In genomic region chr11:17276236-17277023, GRCh38 we compare ENCODE assay signal across 8 cellular contexts. TPM values are rescaled to one million over a fixed set of nuclear protein-coding genes. Genes with fewer than 3 reads are reported as not detected.
DNase-seq lines count a peak whose midpoint lies in the region; ATAC-seq and TF ChIP-seq lines count a peak whose summit lies in the region.

TSS of gene NUCB2 (plus strand) at chr11:17276739. CDS start at chr11:17295324, 18,585 bp downstream.

- peak; percentile 97 for DNase-seq in NCI-H1436 (lab: John Stamatoyannopoulos, UW)
- peak; percentile 95 for DNase-seq in T follicular helper cell (ENCODE audit: low read depth)
- peak; percentile 99 for DNase-seq in adipocyte (ENCODE audit: low read depth)
- peak; percentile 98 for DNase-seq in cardiac muscle cell (ENCODE audit: low read depth in 1 of 2, low spot score in 1 of 2)
- peak; percentile 94 to 96 for DNase-seq in tibial nerve (ENCODE audit: low spot score in 2 of 2)

- H3K27ac ChIP-seq in cardiac muscle cell = peak within 1 kb of the TSS; percentile 87
- peak within 1 kb of the TSS; percentile 95 for H3K27ac ChIP-seq in parathyroid adenoma
- H3K27ac ChIP-seq in tibial nerve = peak within 1 kb of the TSS; percentile 86 to 96 (median 94)

- TF ChIP-seq POLR2A in tibial nerve (IDR thresholded peaks at IDR 0.05) = peak; percentile 47 to 82

- H3K4me1 ChIP-seq in adipocyte (ENCODE audit: control insufficient read depth, insufficient read depth, low read length) (peaks cover 9% of the 10 kb centered on the region), cardiac muscle cell (ENCODE audit: low read depth) (peaks cover 5% of the 10 kb centered on the region), parathyroid adenoma (peaks cover 8% of the 10 kb centered on the region), tibial nerve (peaks cover 0 to 17% (median 3%) of the 10 kb centered on the region in 4 donors)

- peak within 1 kb of the TSS; percentile 89 for H2AFZ ChIP-seq in parathyroid adenoma

- TF ChIP-seq CTCF in GM12875 (IDR thresholded peaks at IDR 0.05; ENCODE audit: borderline replicate concordance, insufficient read depth, low read depth, low read length) (no peak), cardiac muscle cell (IDR thresholded peaks at IDR 0.05; ENCODE audit: low read depth, low read length) (no peak), parathyroid adenoma (IDR thresholded peaks at IDR 0.05) (no peak), tibial nerve (IDR thresholded peaks at IDR 0.05) (peak in 2 of 5 experiments; percentile 13 to 43)

- H3K9me3 ChIP-seq in adipocyte (ENCODE audit: control insufficient read depth, low read length) (no peaks in the 10 kb centered on the region), cardiac muscle cell (ENCODE audit: low read depth) (no peaks in the 10 kb centered on the region), parathyroid adenoma (ENCODE audit: control insufficient read depth, low read length) (no peaks in the 10 kb centered on the region), tibial nerve (no peaks in the 10 kb centered on the region)

- 0% methylated on average over 62 to 75 of the region's 75 CpGs for WGBS in tibial nerve, 2 donors

- peak within 1 kb of the TSS; percentile 88 for H3K4me3 ChIP-seq in GM12875 (ENCODE audit: low read depth, low read length)
- H3K4me3 ChIP-seq in adipocyte (ENCODE audit: low read length) = peak within 1 kb of the TSS; percentile 94
- peak within 1 kb of the TSS; percentile 62 for H3K4me3 ChIP-seq in cardiac muscle cell
- H3K4me3 ChIP-seq in parathyroid adenoma (ENCODE audit: low read depth, low read length) = peak within 1 kb of the TSS; percentile 68
- H3K4me3 ChIP-seq in tibial nerve = peak within 1 kb of the TSS; percentile 94 to 100 (median 98)

- H3K36me3 ChIP-seq in adipocyte (ENCODE audit: control insufficient read depth, insufficient read depth, low read length, severe bottlenecking) (no peaks in the 10 kb centered on the region), cardiac muscle cell (no peaks in the 10 kb centered on the region), parathyroid adenoma (ENCODE audit: control insufficient read depth, insufficient read depth, low read length) (no peaks in the 10 kb centered on the region), tibial nerve (no peaks in the 10 kb centered on the region)

- ATAC-seq in HG02798 (IDR thresholded peaks at IDR 0.05; ENCODE audit: poor library complexity, unreplicated experiment) = peak; percentile 99

- TF ChIP-seq EP300 in tibial nerve (IDR thresholded peaks at IDR 0.05) = peak; percentile 29 to 82

- H3K4me2 ChIP-seq in parathyroid adenoma (ENCODE audit: low read length) = peak within 1 kb of the TSS; percentile 54

- H3K27me3 ChIP-seq in adipocyte (replicated peaks; ENCODE audit: control insufficient read depth, insufficient read depth, low read length) (no peaks in the 10 kb centered on the region), cardiac muscle cell (no peaks in the 10 kb centered on the region), parathyroid adenoma (ENCODE audit: control insufficient read depth, insufficient read depth, low read length) (no peaks in the 10 kb centered on the region), tibial nerve (no peaks in the 10 kb centered on the region)

- peaks cover 7% of the 10 kb centered on the region for H3K79me2 ChIP-seq in parathyroid adenoma

- H3K9ac ChIP-seq in adipocyte (ENCODE audit: low read length) (peak within 1 kb of the TSS; percentile 91), parathyroid adenoma (peak within 1 kb of the TSS; percentile 51)

RNA-seq across cellular contexts. Expression of gene NUCB2, which starts in this region (rescaled TPM):
- total RNA-seq in cardiac muscle cell = 26.6 and 52.4 TPM in 2 replicates
- 120 and 129 TPM in 2 replicates for polyA plus RNA-seq in cardiac muscle cell
- 10 to 100 TPM; 29.1 to 45.4 (median 36.0) TPM for total RNA-seq in tibial nerve

Comparison
In these comparisons a context has a peak if more than half of its experiments do, and no peak if none do; other contexts are left out.
1. Peak in every context shown above with its lines: DNase-seq, ATAC-seq, H3K4me3 ChIP-seq and H3K27ac ChIP-seq.